In genomic region chr3:25897019-25897418, GRCh38 we compare ENCODE assay signal across 8 cellular contexts.
DNase-seq lines count a peak whose midpoint lies in the region; ATAC-seq, FAIRE-seq and TF ChIP-seq lines count a peak whose summit lies in the region.

No MANE protein-coding gene starts in this region.

- ATAC-seq in activated CD8-positive, alpha-beta memory T cell treated with anti-CD3 and anti-CD28 coated beads, Interleukin-2, amount 10 ng/mL, durations not matched to agents 7 days and 5 days, result no peak

- DNase-seq in GM12891 (ENCODE audit: insufficient read length, low spot score) (peak; percentile 25), H54 (ENCODE audit: insufficient read length, low spot score) (no peak), NCI-H2227 (lab: John Stamatoyannopoulos, UW; ENCODE audit: unreplicated experiment) (peak; percentile 45), glutamatergic neuron (peak; percentile 65), MG63 (no peak), NCI-H128 (lab: John Stamatoyannopoulos, UW; ENCODE audit: unreplicated experiment) (no peak), vagina (ENCODE audit: extremely low spot score in 2 of 2) (no peak)
- DNase-seq in activated CD8-positive, alpha-beta memory T cell treated with anti-CD3 and anti-CD28 coated beads, Interleukin-2, amount 10 ng/mL, durations not matched to agents 7 days and 5 days, result no peak

- no peaks in the 10 kb centered on the region for H3K4me1 ChIP-seq in vagina

- CTCF ChIA-PET in activated CD8-positive, alpha-beta memory T cell treated with anti-CD3 and anti-CD28 coated beads, Interleukin-2, amount 10 ng/mL, durations not matched to agents 7 days and 5 days (lab: Charles Lee), result no interaction called here

- TF ChIP-seq POLR2A in GM12891 (IDR thresholded peaks at IDR 0.05; ENCODE audit: low read depth, low read length) (no peak), H54 (IDR thresholded peaks at IDR 0.05; ENCODE audit: low read depth, low read length) (no peak), vagina (IDR thresholded peaks at IDR 0.05) (no peak)

- H3K9me3 Mint-ChIP-seq in glutamatergic neuron (ENCODE audit: unreplicated experiment), result no peaks in the 10 kb centered on the region
- no peaks in the 10 kb centered on the region for H3K9me3 Mint-ChIP-seq in activated CD8-positive, alpha-beta memory T cell treated with anti-CD3 and anti-CD28 coated beads, Interleukin-2, amount 10 ng/mL, durations not matched to agents 7 days and 5 days (ENCODE audit: low read depth)

- no peaks in the 10 kb centered on the region for H3K9me3 ChIP-seq in MG63
- no peaks in the 10 kb centered on the region for H3K9me3 ChIP-seq in vagina

- H3K36me3 ChIP-seq in MG63 (no peaks in the 10 kb centered on the region), vagina (no peaks in the 10 kb centered on the region)

- TF ChIP-seq CTCF in glutamatergic neuron (IDR thresholded peaks at IDR 0.05; ENCODE audit: partially characterized antibody, unreplicated experiment) (peak; percentile 62), vagina (IDR thresholded peaks at IDR 0.05) (no peak)

- H3K4me3 ChIP-seq in MG63 (no peak overlapping the region), vagina (no peak overlapping the region)

- peak; percentile 72 for FAIRE-seq in GM12891 (lab: Jason Lieb, UNC)
- peak; percentile 55 for FAIRE-seq in H54 (lab: Jason Lieb, UNC)

- no peak overlapping the region for H3K27ac Mint-ChIP-seq in glutamatergic neuron (ENCODE audit: unreplicated experiment)
- no peak overlapping the region for H3K27ac Mint-ChIP-seq in activated CD8-positive, alpha-beta memory T cell treated with anti-CD3 and anti-CD28 coated beads, Interleukin-2, amount 10 ng/mL, durations not matched to agents 7 days and 5 days

- no peak overlapping the region for H3K4me3 Mint-ChIP-seq in glutamatergic neuron (ENCODE audit: unreplicated experiment)
- H3K4me3 Mint-ChIP-seq in activated CD8-positive, alpha-beta memory T cell treated with anti-CD3 and anti-CD28 coated beads, Interleukin-2, amount 10 ng/mL, durations not matched to agents 7 days and 5 days, result no peak overlapping the region

- H3K27me3 ChIP-seq in MG63 (no peaks in the 10 kb centered on the region), vagina (no peaks in the 10 kb centered on the region)

- intact Hi-C loops in vagina (cut with DNase I), result no loop called here

- no peaks in the 10 kb centered on the region for H3K4me1 Mint-ChIP-seq in glutamatergic neuron (ENCODE audit: low read depth, unreplicated experiment)
- peaks cover 2% of the 10 kb centered on the region for H3K4me1 Mint-ChIP-seq in activated CD8-positive, alpha-beta memory T cell treated with anti-CD3 and anti-CD28 coated beads, Interleukin-2, amount 10 ng/mL, durations not matched to agents 7 days and 5 days

- no peaks in the 10 kb centered on the region for H3K36me3 Mint-ChIP-seq in glutamatergic neuron (ENCODE audit: unreplicated experiment)
- no peaks in the 10 kb centered on the region for H3K36me3 Mint-ChIP-seq in activated CD8-positive, alpha-beta memory T cell treated with anti-CD3 and anti-CD28 coated beads, Interleukin-2, amount 10 ng/mL, durations not matched to agents 7 days and 5 days

- no peaks in the 10 kb centered on the region for H3K27me3 Mint-ChIP-seq in glutamatergic neuron (ENCODE audit: unreplicated experiment)
- H3K27me3 Mint-ChIP-seq in activated CD8-positive, alpha-beta memory T cell treated with anti-CD3 and anti-CD28 coated beads, Interleukin-2, amount 10 ng/mL, durations not matched to agents 7 days and 5 days, result no peaks in the 10 kb centered on the region

- no peak overlapping the region for H3K27ac ChIP-seq in vagina

TF ChIP-seq in GM12891, 5 proteins besides CTCF, POLR2A, EP300 and RAD21:
- TF ChIP-seq PAX5 (IDR thresholded peaks at IDR 0.05; ENCODE audit: insufficient read depth, low read length, severe bottlenecking) (no peak), POLR2AphosphoS5 (IDR thresholded peaks at IDR 0.05; ENCODE audit: low read depth, low read length) (no peak), TAF1 (IDR thresholded peaks at IDR 0.05; ENCODE audit: low read depth, low read length) (no peak), POU2F2 (IDR thresholded peaks at IDR 0.05; ENCODE audit: low read depth, low read length) (no peak), SPI1 (IDR thresholded peaks at IDR 0.05; ENCODE audit: low read depth, low read length) (no peak)

Comparison
In these comparisons a context has a peak if more than half of its experiments do, and no peak if none do; other contexts are left out.
1. DNase-seq: peak in GM12891 (single experiment), NCI-H2227 (single experiment) and glutamatergic neuron (single experiment); none in H54 (single experiment), MG63 (single experiment), NCI-H128 (single experiment), vagina (0 of 2) and activated CD8-positive, alpha-beta memory T cell treated with anti-CD3 and anti-CD28 coated beads, Interleukin-2, amount 10 ng/mL, durations not matched to agents 7 days and 5 days (single experiment).